In the genomic region with DNA sequence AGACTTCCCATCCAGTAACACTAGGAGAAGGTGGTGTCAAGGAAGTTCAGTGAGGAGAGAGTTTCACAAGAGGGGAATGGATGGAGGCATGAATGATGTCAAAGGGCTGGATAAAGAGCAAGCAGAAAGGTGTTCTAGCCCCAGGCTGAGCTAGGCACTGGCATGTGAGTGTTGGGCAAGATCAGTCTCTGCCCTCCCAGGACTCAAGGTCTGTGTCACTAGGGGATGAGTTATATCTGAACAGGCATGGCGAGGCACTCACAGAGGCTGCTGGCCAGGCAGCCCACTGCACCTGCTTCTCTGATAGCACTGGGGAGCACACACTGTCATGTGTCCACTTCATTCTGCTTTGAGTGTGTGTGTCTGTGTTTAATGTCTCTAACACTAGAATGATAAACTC, we compare ENCODE assay signal across 15 cellular contexts.
"Had no signal": no experiment of that assay in that cellular context is flagged by ENCODE, and none has a peak within 500 bp of the region (broad histone marks: within the 10 kb centered on the region; RNA-seq: fewer than 3 reads in every experiment).

No MANE protein-coding gene starts in this region.

- H3K9me3 ChIP-seq: gastrocnemius medialis, heart left ventricle, transverse colon had no signal

- H3K27ac ChIP-seq: coronary artery, gastrocnemius medialis, heart left ventricle, transverse colon had no signal

- H3K27me3 Mint-ChIP-seq: activated CD8-positive, alpha-beta T cell treated with anti-CD3 and anti-CD28 coated beads for 36 hours; activated naive CD4-positive, alpha-beta T cell treated with anti-CD3 and anti-CD28 coated beads, Interleukin-2, amount 50 U/mL, for 24 hours had no signal

- H3K36me3 ChIP-seq: gastrocnemius medialis, heart left ventricle, transverse colon had no signal

- DNase-seq: activated CD4-positive, alpha-beta T cell treated with anti-CD3 and anti-CD28 coated beads for 1 hour; activated CD8-positive, alpha-beta T cell treated with anti-CD3 and anti-CD28 coated beads for 36 hours; activated effector memory CD4-positive, alpha-beta T cell treated with anti-CD3 and anti-CD28 coated beads, Interleukin-2, amount 50 U/mL, for 16 hours; activated T-cell treated with anti-CD3 and anti-CD28 coated beads, Interleukin-2, amount 50 U/mL, for 4 hours; amniotic stem cell; central memory CD4-positive, alpha-beta T cell; gastrocnemius medialis; heart left ventricle; immature natural killer cell; nephron progenitor cell; occipital lobe; stimulated activated CD4-positive, alpha-beta T cell treated with anti-CD3 and anti-CD28 coated beads, Interleukin-2, amount 100 ng/mL, for 48 hours; transverse colon had no signal

- H3K4me3 Mint-ChIP-seq: activated CD8-positive, alpha-beta T cell treated with anti-CD3 and anti-CD28 coated beads for 36 hours; activated T-cell treated with anti-CD3 and anti-CD28 coated beads, Interleukin-2, amount 50 U/mL, for 4 hours; immature natural killer cell; nephron progenitor cell had no signal

- H3K4me3 ChIP-seq: coronary artery, gastrocnemius medialis, heart left ventricle, transverse colon had no signal

- H3K36me3 Mint-ChIP-seq: immature natural killer cell had no signal

- H3K27me3 ChIP-seq: gastrocnemius medialis, transverse colon had no signal

- ATAC-seq: activated CD8-positive, alpha-beta T cell treated with anti-CD3 and anti-CD28 coated beads for 36 hours; activated T-cell treated with anti-CD3 and anti-CD28 coated beads, Interleukin-2, amount 50 U/mL, for 4 hours; gastrocnemius medialis; heart left ventricle had no signal

- H3K9me3 Mint-ChIP-seq: immature natural killer cell had no signal

- H3K27ac Mint-ChIP-seq: activated CD8-positive, alpha-beta T cell treated with anti-CD3 and anti-CD28 coated beads for 36 hours; activated naive CD4-positive, alpha-beta T cell treated with anti-CD3 and anti-CD28 coated beads, Interleukin-2, amount 50 U/mL, for 24 hours; immature natural killer cell; nephron progenitor cell had no signal

- H3K4me1 ChIP-seq: gastrocnemius medialis, heart left ventricle, transverse colon had no signal
